ENCODE assay signal across 21 cellular contexts in the genomic region with DNA sequence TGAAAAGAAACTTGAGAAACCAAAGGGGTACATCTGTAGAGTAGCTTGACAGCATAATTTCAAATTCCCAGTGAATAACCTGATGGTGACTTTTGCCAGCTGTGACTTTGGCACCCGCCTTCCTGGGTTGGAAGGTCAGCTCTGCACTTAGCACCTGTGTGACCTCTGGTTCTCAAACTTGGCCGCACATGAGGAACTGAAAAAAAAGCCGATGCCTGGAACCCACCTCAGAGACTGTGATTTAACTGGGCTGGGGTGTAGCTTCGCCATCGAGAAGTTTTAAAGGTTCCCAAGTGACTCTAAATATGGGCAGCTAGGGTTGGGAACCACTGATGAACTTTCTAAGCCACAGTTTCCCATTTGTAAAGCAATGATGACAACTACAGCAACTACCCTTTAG. TPM values are rescaled to one million over a fixed set of nuclear protein-coding genes. Genes with fewer than 3 reads are reported as not detected.
DNase-seq lines count a peak whose midpoint lies in the region; ATAC-seq, FAIRE-seq and TF ChIP-seq lines count a peak whose summit lies in the region.
"Had no signal": no experiment of that assay in that cellular context is flagged by ENCODE, and none has a peak within 500 bp of the region (broad histone marks: within the 10 kb centered on the region; RNA-seq: fewer than 3 reads in every experiment).

No MANE protein-coding gene starts in this region.

- no peak overlapping the region for H3K4me2 ChIP-seq in GM12878 (ENCODE audit: control insufficient read depth, insufficient read depth)
- H3K4me2 ChIP-seq: A549 had no signal

- SMC1A ChIA-PET in GM12878 (lab: Charles Lee; ENCODE audit: uncharacterized antibody, unreplicated experiment) = interaction anchor here (0.5 to 0.9 kb wide), 2 partner anchors 37 to 43 kb away, joined by 3 read pairs; no protein-coding TSS in a partner anchor

- H3K27ac ChIP-seq in GM12878 (ENCODE audit: control insufficient read depth, insufficient read depth) (no peak overlapping the region), ovary (no peak overlapping the region)
- H3K27ac ChIP-seq: A549 had no signal

- no peaks in the 10 kb centered on the region for H3K36me3 Mint-ChIP-seq in activated CD8-positive, alpha-beta T cell treated with anti-CD3 and anti-CD28 coated beads for 36 hours (ENCODE audit: low read depth)
- no peaks in the 10 kb centered on the region for H3K36me3 Mint-ChIP-seq in activated T-helper 2 cell treated with anti-CD3 and anti-CD28 coated beads, Interferon-gamma antibody, Interleukin-2, Interleukin-4, amounts not matched to agents 10 μg/mL and 5 μg/mL and 100 μg/mL, durations not matched to agents 14 hours and 24 hours and 36 hours (ENCODE audit: low read depth)
- H3K36me3 Mint-ChIP-seq: CD4-positive, CD25-positive, alpha-beta regulatory T cell had no signal

- TF ChIP-seq RAD21 in GM12878 (IDR thresholded peaks at IDR 0.05; ENCODE audit: insufficient read depth, low read depth, low read length) = no peak

- no peaks in the 10 kb centered on the region for H4K20me1 ChIP-seq in GM12878 (ENCODE audit: control insufficient read depth, insufficient read depth)

- H3K4me1 Mint-ChIP-seq in activated CD8-positive, alpha-beta T cell treated with anti-CD3 and anti-CD28 coated beads for 36 hours (ENCODE audit: low read depth) = no peaks in the 10 kb centered on the region
- H3K4me1 Mint-ChIP-seq in activated T-helper 2 cell treated with anti-CD3 and anti-CD28 coated beads, Interferon-gamma antibody, Interleukin-2, Interleukin-4, amounts not matched to agents 10 μg/mL and 5 μg/mL and 100 μg/mL, durations not matched to agents 14 hours and 24 hours and 36 hours (ENCODE audit: low read depth) = no peaks in the 10 kb centered on the region
- H3K4me1 Mint-ChIP-seq: CD4-positive, CD25-positive, alpha-beta regulatory T cell; T-helper 17 cell had no signal

- H3K9ac ChIP-seq in GM12878 (ENCODE audit: control insufficient read depth, insufficient read depth, low read length) = no peak overlapping the region

- ATAC-seq in GM21515 (IDR thresholded peaks at IDR 0.05; ENCODE audit: unreplicated experiment) (peak; percentile 84), HG03442 (IDR thresholded peaks at IDR 0.05; ENCODE audit: unreplicated experiment) (peak; percentile 53), GM12878 (peak; percentile 84)
- ATAC-seq in activated CD8-positive, alpha-beta T cell treated with anti-CD3 and anti-CD28 coated beads for 36 hours = no peak
- ATAC-seq: A549, Right ventricle myocardium inferior, T-helper 17 cell had no signal

- H3K4me3 ChIP-seq in GM12865 (ENCODE audit: low read depth, low read length) (no peak overlapping the region), GM12878 (no peak overlapping the region), ovary (no peak overlapping the region)
- H3K4me3 ChIP-seq: A549 had no signal

- H3K27ac Mint-ChIP-seq in activated CD8-positive, alpha-beta T cell treated with anti-CD3 and anti-CD28 coated beads for 36 hours = no peak overlapping the region
- H3K27ac Mint-ChIP-seq in activated T-helper 2 cell treated with anti-CD3 and anti-CD28 coated beads, Interferon-gamma antibody, Interleukin-2, Interleukin-4, amounts not matched to agents 10 μg/mL and 5 μg/mL and 100 μg/mL, durations not matched to agents 14 hours and 24 hours and 36 hours = no peak overlapping the region
- H3K27ac Mint-ChIP-seq: CD4-positive, CD25-positive, alpha-beta regulatory T cell; T-helper 17 cell had no signal

- BruUV-seq in GM12878 (replicated peaks; lab: Mats Ljungman, UMichigan) = no TSS peak

- H3K79me2 ChIP-seq in GM12878 (ENCODE audit: control insufficient read depth, insufficient read depth, low read length) = no peaks in the 10 kb centered on the region

- intact Hi-C loops in GM12878 (cut with micrococcal nuclease; ENCODE audit: unreplicated experiment) (no loop called here), ovary (cut with DNase I) (loop anchor here in 1 of 4 donors (5.0 kb wide), 1 partner anchor 60 kb away; no protein-coding TSS in a partner anchor)
- intact Hi-C loops in activated CD8-positive, alpha-beta T cell treated with anti-CD3 and anti-CD28 coated beads for 36 hours (cut with micrococcal nuclease) = no loop called here
- intact Hi-C loops in activated T-helper 2 cell treated with anti-CD3 and anti-CD28 coated beads, Interferon-gamma antibody, Interleukin-2, Interleukin-4, amounts not matched to agents 10 μg/mL and 5 μg/mL and 100 μg/mL, durations not matched to agents 14 hours and 24 hours and 36 hours (cut with micrococcal nuclease) = no loop called here

- in situ Hi-C loops in GM12878 (cut with MboI) = no loop called here

- no peak for TF ChIP-seq CTCF in GM12865 (IDR thresholded peaks at IDR 0.05; ENCODE audit: insufficient read depth, low read depth, low read length, missing control alignments)
- TF ChIP-seq CTCF in GM12878 (IDR thresholded peaks at IDR 0.05 in 2 of 3, conservative IDR thresholded peaks at IDR 0.05 in 1 of 3; ENCODE audit: control insufficient read depth in 2 of 3, extremely low read depth in 1 of 3, insufficient read depth in 1 of 3, low read depth in 3 of 3, low read length in 3 of 3) = no peak
- TF ChIP-seq CTCF in activated CD8-positive, alpha-beta T cell treated with anti-CD3 and anti-CD28 coated beads for 36 hours (IDR thresholded peaks at IDR 0.05) = no peak
- TF ChIP-seq CTCF in ovary (IDR thresholded peaks at IDR 0.05) = no peak

- no peak overlapping the region for H2AFZ ChIP-seq in GM12878 (ENCODE audit: control insufficient read depth, low read depth, low read length)

- CTCF ChIA-PET in GM12878 (lab: Yijun Ruan, JAX) = no interaction called here
- CTCF ChIA-PET in activated CD8-positive, alpha-beta T cell treated with anti-CD3 and anti-CD28 coated beads for 36 hours (lab: Charles Lee) = no interaction called here

- no peak for TF ChIP-seq POLR2A in GM12878 (IDR thresholded peaks at IDR 0.05; ENCODE audit: low read depth, low read length)
- TF ChIP-seq POLR2A in ovary (IDR thresholded peaks at IDR 0.05) = no peak

- TF ChIP-seq EP300 in GM12878 (IDR thresholded peaks at IDR 0.05; ENCODE audit: borderline replicate concordance in 1 of 2, control insufficient read depth in 1 of 2, low read depth in 2 of 2, low read length in 2 of 2) (no peak), ovary (IDR thresholded peaks at IDR 0.05) (no peak)

- H3K36me3 ChIP-seq in GM12878 (ENCODE audit: control insufficient read depth in 2 of 2, insufficient read depth in 2 of 2, low read length in 1 of 2) (no peaks in the 10 kb centered on the region), ovary (no peaks in the 10 kb centered on the region)

- WGBS in GM12878 (ENCODE audit: insufficient coverage, insufficient replicate concordance, low lambda C conversion rate, missing lambda C conversion rate) = 14% methylated on average over 5 of the region's 5 CpGs
- 90 to 94% (median 94%) methylated on average over 5 of the region's 5 CpGs for WGBS in ovary, 3 donors

- RAD21 ChIA-PET in GM12878 (lab: Charles Lee; ENCODE audit: unreplicated experiment) = no interaction called here

- no peak overlapping the region for H3K4me3 Mint-ChIP-seq in activated CD8-positive, alpha-beta T cell treated with anti-CD3 and anti-CD28 coated beads for 36 hours
- H3K4me3 Mint-ChIP-seq in activated T-helper 2 cell treated with anti-CD3 and anti-CD28 coated beads, Interferon-gamma antibody, Interleukin-2, Interleukin-4, amounts not matched to agents 10 μg/mL and 5 μg/mL and 100 μg/mL, durations not matched to agents 14 hours and 24 hours and 36 hours (ENCODE audit: low read depth) = no peak overlapping the region
- H3K4me3 Mint-ChIP-seq: CD4-positive, CD25-positive, alpha-beta regulatory T cell; T-helper 17 cell had no signal

- H3K27me3 ChIP-seq in GM12878 (replicated peaks in 1 of 2; ENCODE audit: control insufficient read depth in 2 of 2, insufficient read depth in 2 of 2, low read length in 1 of 2) (peaks cover 0 to 5% of the 10 kb centered on the region in 2 experiments; a peak in 2 of 4 replicates), ovary (no peaks in the 10 kb centered on the region)

- POLR2A ChIA-PET in GM12878 (lab: Charles Lee) = interaction anchor here (0.8 kb wide), 1 partner anchor 11 kb away, joined by 3 read pairs; no protein-coding TSS in a partner anchor
- POLR2A ChIA-PET in activated CD8-positive, alpha-beta T cell treated with anti-CD3 and anti-CD28 coated beads for 36 hours (lab: Charles Lee) = no interaction called here

- H3K9me3 Mint-ChIP-seq in activated CD8-positive, alpha-beta T cell treated with anti-CD3 and anti-CD28 coated beads for 36 hours = no peaks in the 10 kb centered on the region
- H3K9me3 Mint-ChIP-seq in activated T-helper 2 cell treated with anti-CD3 and anti-CD28 coated beads, Interferon-gamma antibody, Interleukin-2, Interleukin-4, amounts not matched to agents 10 μg/mL and 5 μg/mL and 100 μg/mL, durations not matched to agents 14 hours and 24 hours and 36 hours = no peaks in the 10 kb centered on the region
- H3K9me3 Mint-ChIP-seq: CD4-positive, CD25-positive, alpha-beta regulatory T cell had no signal

- no peak for FAIRE-seq in GM12878 (lab: Jason Lieb, UNC)
- FAIRE-seq: A549, GM12892 had no signal

- H3K27me3 Mint-ChIP-seq in activated CD8-positive, alpha-beta T cell treated with anti-CD3 and anti-CD28 coated beads for 36 hours = peaks cover 11% of the 10 kb centered on the region
- H3K27me3 Mint-ChIP-seq in activated T-helper 2 cell treated with anti-CD3 and anti-CD28 coated beads, Interferon-gamma antibody, Interleukin-2, Interleukin-4, amounts not matched to agents 10 μg/mL and 5 μg/mL and 100 μg/mL, durations not matched to agents 14 hours and 24 hours and 36 hours (ENCODE audit: low read depth) = peaks cover 11% of the 10 kb centered on the region

- H3K4me1 ChIP-seq in GM12878 (ENCODE audit: control insufficient read depth, insufficient read depth, low read length) = peaks cover 7% of the 10 kb centered on the region; the same call in 1 of the 2 replicates
- H3K4me1 ChIP-seq in ovary (ENCODE audit: insufficient read depth) = no peaks in the 10 kb centered on the region
- H3K4me1 ChIP-seq: A549 had no signal

- DNase-seq in GM12865 (ENCODE audit: low read depth) = peak; percentile 65
- no peak for DNase-seq in GM12878 (ENCODE audit: low read depth, low spot score)
- DNase-seq in activated CD8-positive, alpha-beta T cell treated with anti-CD3 and anti-CD28 coated beads for 36 hours = no peak
- DNase-seq in ovary = no peak
- DNase-seq in activated T-helper 2 cell treated with anti-CD3 and anti-CD28 coated beads, Interferon-gamma antibody, Interleukin-2, Interleukin-4, amounts not matched to agents 10 μg/mL and 5 μg/mL and 100 μg/mL, durations not matched to agents 14 hours and 24 hours and 36 hours (ENCODE audit: low spot score) = no peak
- DNase-seq in A172 (ENCODE audit: low spot score) = no peak
- DNase-seq: AML-193; CD4-positive, CD25-positive, alpha-beta regulatory T cell; GOT3; KG1; NCI-H1092 treated with DMSO at 0.1 percent for 48 hours; NCI-H1694; NCI-H2107; NCI-H345; NCI-H69; T-helper 17 cell had no signal

- H3K9me3 ChIP-seq in GM12878 (replicated peaks; ENCODE audit: control insufficient read depth, insufficient read depth, low read length) (no peaks in the 10 kb centered on the region), ovary (no peaks in the 10 kb centered on the region)
- H3K9me3 ChIP-seq: A549 had no signal

RNA-seq across cellular contexts. Expression of a gene that starts 6.5 kb away (rescaled TPM):
- 1.0 and 1.5 TPM in 2 replicates for total RNA-seq in GM12878 (2013; cell fraction: nucleolus; rRNA removed)
- total RNA-seq in GM12878 (2014; rRNA removed) (not detected in 2 replicates), GM12878 (2014; rRNA removed; fragmentation: Illumina TruSeq; extraction: Trizol) (not detected in 2 replicates), GM12878 (2021) (0.24 and 0.33 TPM in 2 replicates), ovary (100 to 1,000 TPM; 204 to 350 (median 282) TPM)
- not detected for polyA plus RNA-seq in GM12878 (2011; ENCODE audit: low read depth)
- polyA plus RNA-seq in GM12878 (2011; rRNA removed) (0.89 and 1.2 TPM in 2 replicates), GM12878 (2014; fragmentation: Illumina TruSeq; extraction: Trizol) (not detected in 2 replicates), GM12878 (2014; fragmentation: Nextera tagmentation; extraction: Ambion mirVana) (not detected), GM12878 (2014; rRNA removed) (not detected in 2 replicates), GM12878 (2016; fragmentation: Nextera tagmentation; extraction: Ambion mirVana) (under 1 TPM; 0.27 to 0.37 TPM), ovary (100 to 1,000 TPM; 238 to 482 TPM)
- 1.1 and 1.3 TPM in 2 replicates for polyA plus RNA-seq in GM12878 (2011; cell fraction: cytosol; rRNA removed)
- 1.3 and 1.5 TPM in 2 replicates for polyA plus RNA-seq in GM12878 (2011; cell fraction: nucleus; rRNA removed)
- not detected in 2 replicates for polyA plus RNA-seq in GM12878 (2012)
- polyA minus RNA-seq in GM12878 (2011; rRNA and poly(A)+ RNA removed) = 0.88 and 2.0 TPM in 2 replicates
- polyA minus RNA-seq in GM12878 (2011; cell fraction: cytosol; rRNA and poly(A)+ RNA removed) = 1.3 and 2.5 TPM in 2 replicates
- polyA minus RNA-seq in GM12878 (2011; cell fraction: nucleus; rRNA and poly(A)+ RNA removed) = 0.86 and 1.2 TPM in 2 replicates
- not detected for total RNA-seq in activated CD8-positive, alpha-beta T cell treated with anti-CD3 and anti-CD28 coated beads for 36 hours
- not detected in 2 replicates for total RNA-seq in activated T-helper 2 cell treated with anti-CD3 and anti-CD28 coated beads, Interferon-gamma antibody, Interleukin-2, Interleukin-4, amounts not matched to agents 10 μg/mL and 5 μg/mL and 100 μg/mL, durations not matched to agents 14 hours and 24 hours and 36 hours
- total RNA-seq in A172 (2014; rRNA removed; shearing (Covaris generic)) = 9.8 and 12.3 TPM in 2 replicates
- total RNA-seq: CD4-positive, CD25-positive, alpha-beta regulatory T cell; T-helper 17 cell had no signal
- polyA plus RNA-seq: CD4-positive, CD25-positive, alpha-beta regulatory T cell had no signal

Comparison
In these comparisons a context has a peak if more than half of its experiments do, and no peak if none do; other contexts are left out.
1. RNA of a gene that starts 6.5 kb away (total RNA-seq): 204 to 350 TPM in ovary; 9.8 to 12.3 TPM in A172, 0.24 to 1.5 TPM in GM12878, not detected in activated CD8-positive, alpha-beta T cell treated with anti-CD3 and anti-CD28 coated beads for 36 hours and not detected in activated T-helper 2 cell treated with anti-CD3 and anti-CD28 coated beads, Interferon-gamma antibody, Interleukin-2, Interleukin-4, amounts not matched to agents 10 μg/mL and 5 μg/mL and 100 μg/mL, durations not matched to agents 14 hours and 24 hours and 36 hours; every median in the first group is over 10 times any median in the second.